Comparison of ENCODE assay signal across 8 cellular contexts in the genomic region with DNA sequence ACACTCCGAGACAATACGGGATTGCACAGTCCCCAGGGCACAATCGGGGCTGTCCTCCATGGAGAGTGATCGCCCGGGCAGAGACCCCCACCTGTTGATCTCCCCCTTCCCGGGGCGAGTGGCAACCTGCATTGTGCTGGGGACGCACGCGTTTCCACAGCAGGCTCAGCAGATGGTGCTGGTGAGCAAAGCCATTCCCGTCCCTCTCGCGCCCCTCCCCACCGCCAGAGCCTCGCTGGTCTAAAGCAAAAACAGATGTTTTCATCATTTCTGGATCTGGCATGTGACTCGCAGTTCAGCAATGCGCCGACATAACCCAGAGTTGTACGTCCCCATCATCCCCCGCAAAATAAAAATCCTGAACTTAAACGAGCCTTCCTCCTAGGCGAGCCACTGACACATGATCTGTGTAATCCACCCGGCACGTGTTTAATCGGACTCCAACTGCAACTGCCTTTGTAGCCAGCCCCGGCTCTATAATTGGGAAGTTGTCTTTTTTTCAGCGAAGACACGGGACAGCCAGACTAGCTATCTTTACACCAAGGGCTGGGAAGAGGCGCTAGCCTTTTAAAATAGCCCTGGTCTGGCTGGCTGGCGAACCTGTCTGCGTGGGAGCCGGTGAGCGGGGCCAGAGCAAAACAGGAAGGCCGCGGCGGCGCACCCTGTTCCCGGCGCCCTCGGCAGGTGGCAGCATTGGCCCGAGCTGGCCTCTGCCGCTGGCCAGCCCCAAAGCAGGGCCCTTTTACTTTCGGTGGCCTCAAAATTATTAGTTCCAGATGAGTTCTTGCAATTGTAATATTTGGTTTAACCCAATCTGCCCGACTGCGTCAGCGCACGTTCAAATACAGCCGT.
DNase-seq lines count a peak whose midpoint lies in the region; ATAC-seq lines count a peak whose summit lies in the region.

No MANE protein-coding gene starts in this region.

- DNase-seq in AG08396 (ENCODE audit: low spot score) (peak; percentile 90), NCI-H345 (lab: John Stamatoyannopoulos, UW) (peak; percentile 82), kidney tubule cell (ENCODE audit: low spot score) (peak; percentile 81)
- peak; percentile 65 to 69 for DNase-seq in activated CD4-positive, alpha-beta T cell treated with anti-CD3 and anti-CD28 coated beads for 4 hours
- peak; percentile 56 to 68 for DNase-seq in stimulated activated CD4-positive, alpha-beta T cell treated with anti-CD3 and anti-CD28 coated beads, Interleukin-15, amount 100 ng/mL, for 48 hours (ENCODE audit: low read depth in 2 of 2)

- peak overlapping the region; percentile 92 for H3K27ac ChIP-seq in cingulate gyrus (ENCODE audit: low read depth, low read length)

- ATAC-seq in GM18870 (IDR thresholded peaks at IDR 0.05; ENCODE audit: unreplicated experiment) (peak; percentile 57), HG03139 (IDR thresholded peaks at IDR 0.05; ENCODE audit: unreplicated experiment) (peak; percentile 92)

Comparison
In these comparisons a context has a peak if more than half of its experiments do, and no peak if none do; other contexts are left out.
1. Peak in every context shown above with its lines: DNase-seq, ATAC-seq and H3K27ac ChIP-seq.